17 cellular contexts compared by ENCODE assay signal in the genomic region with DNA sequence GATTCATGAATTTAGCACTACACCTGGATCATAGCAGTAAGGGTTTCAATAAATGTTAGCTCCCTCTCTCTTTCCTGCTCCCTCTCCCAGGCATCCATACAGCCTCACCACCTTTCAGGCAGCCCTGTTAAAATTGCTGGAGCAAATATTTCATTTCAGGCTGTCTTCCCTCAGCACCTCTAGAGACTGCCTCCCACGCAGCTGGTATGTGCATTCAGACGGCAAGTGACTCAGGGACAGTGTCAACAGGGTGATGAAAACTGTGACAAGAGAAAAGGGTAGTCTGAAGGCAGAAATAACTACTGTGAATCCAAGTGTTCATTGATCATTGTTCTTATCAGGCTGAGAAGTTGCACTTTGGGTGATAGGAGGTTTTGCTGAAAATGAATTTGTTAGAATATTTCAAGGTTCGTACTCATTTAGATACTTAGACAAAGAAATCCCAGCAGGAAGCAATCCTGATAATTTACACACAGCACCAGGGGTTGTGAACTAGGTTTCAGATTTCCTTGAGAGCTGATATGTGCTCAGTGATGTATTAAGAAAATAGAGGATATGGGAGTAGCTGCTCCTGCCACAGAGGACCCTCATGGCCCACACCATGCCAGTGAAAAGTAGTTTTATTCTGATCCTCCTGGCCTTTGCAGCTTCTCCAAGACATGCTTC.
"Had no signal": no experiment of that assay in that cellular context is flagged by ENCODE, and none has a peak within 500 bp of the region (broad histone marks: within the 10 kb centered on the region; RNA-seq: fewer than 3 reads in every experiment).

No MANE protein-coding gene starts in this region.

- H3K9me3 Mint-ChIP-seq: activated T-helper 17 cell treated with anti-CD3 and anti-CD28 coated beads, Interleukin-2, amount 50 U/mL, for 72 hours; dendritic cell treated with granulocyte-macrophage colony-stimulating factor and Interleukin-4, amounts not matched to agents 40 ng/mL and 50 ng/mL, for 4 days had no signal

- H3K27me3 ChIP-seq: foreskin keratinocyte, pancreas had no signal

- H3K4me1 ChIP-seq: foreskin keratinocyte, pancreas had no signal

- H3K4me3 Mint-ChIP-seq: activated T-helper 17 cell treated with anti-CD3 and anti-CD28 coated beads, Interleukin-2, amount 50 U/mL, for 72 hours; dendritic cell treated with granulocyte-macrophage colony-stimulating factor and Interleukin-4, amounts not matched to agents 40 ng/mL and 50 ng/mL, for 4 days; naive B cell; stimulated activated effector memory CD8-positive, alpha-beta T cell treated with anti-CD3 and anti-CD28 coated beads, Interleukin-12 subunit alpha, Interleukin-12 subunit beta, amount 100 ng/mL, for 72 hours had no signal

- H3K9me3 ChIP-seq: pancreas had no signal

- H3K36me3 Mint-ChIP-seq: naive B cell; stimulated activated effector memory CD8-positive, alpha-beta T cell treated with anti-CD3 and anti-CD28 coated beads, Interleukin-12 subunit alpha, Interleukin-12 subunit beta, amount 100 ng/mL, for 72 hours had no signal

- DNase-seq: activated CD4-positive, alpha-beta T cell treated with anti-CD3 and anti-CD28 coated beads, Interleukin-2, amount 50 U/mL, for 4 hours; activated CD4-positive, CD25-positive, alpha-beta regulatory T cell treated with anti-CD3 and anti-CD28 coated beads, Interleukin-2, amount 50 U/mL, for 72 hours; activated naive CD4-positive, alpha-beta T cell treated with Interleukin-2 at 50 U/mL for 16 hours; activated T-cell treated with anti-CD3 and anti-CD28 coated beads for 4 hours; anterior cingulate cortex; effector memory CD4-positive, alpha-beta T cell; foreskin keratinocyte; left colon; mammary epithelial cell; naive B cell; pancreas; stimulated activated CD4-positive, alpha-beta T cell treated with anti-CD3 and anti-CD28 coated beads, Interleukin-12 subunit alpha, Interleukin-12 subunit beta, amount 100 ng/mL, for 4 hours; stimulated activated CD4-positive, alpha-beta T cell treated with anti-CD3 and anti-CD28 coated beads, Interleukin-2, amount 100 ng/mL, for 24 hours; T-helper 9 cell had no signal

- H3K4me1 Mint-ChIP-seq: activated T-helper 17 cell treated with anti-CD3 and anti-CD28 coated beads, Interleukin-2, amount 50 U/mL, for 72 hours; naive B cell; stimulated activated effector memory CD8-positive, alpha-beta T cell treated with anti-CD3 and anti-CD28 coated beads, Interleukin-12 subunit alpha, Interleukin-12 subunit beta, amount 100 ng/mL, for 72 hours had no signal

- H3K36me3 ChIP-seq: pancreas had no signal

- H3K27ac ChIP-seq: foreskin keratinocyte, pancreas had no signal

- H3K27ac Mint-ChIP-seq: activated T-helper 17 cell treated with anti-CD3 and anti-CD28 coated beads, Interleukin-2, amount 50 U/mL, for 72 hours; dendritic cell treated with granulocyte-macrophage colony-stimulating factor and Interleukin-4, amounts not matched to agents 40 ng/mL and 50 ng/mL, for 4 days; naive B cell; stimulated activated effector memory CD8-positive, alpha-beta T cell treated with anti-CD3 and anti-CD28 coated beads, Interleukin-12 subunit alpha, Interleukin-12 subunit beta, amount 100 ng/mL, for 72 hours had no signal

- H3K27me3 Mint-ChIP-seq: activated T-helper 17 cell treated with anti-CD3 and anti-CD28 coated beads, Interleukin-2, amount 50 U/mL, for 72 hours; dendritic cell treated with granulocyte-macrophage colony-stimulating factor and Interleukin-4, amounts not matched to agents 40 ng/mL and 50 ng/mL, for 4 days; naive B cell had no signal

- H3K4me3 ChIP-seq: pancreas had no signal

- ATAC-seq: activated T-helper 17 cell treated with anti-CD3 and anti-CD28 coated beads, Interleukin-2, amount 50 U/mL, for 72 hours; foreskin keratinocyte; left colon; pancreas; stimulated activated effector memory CD8-positive, alpha-beta T cell treated with anti-CD3 and anti-CD28 coated beads, Interleukin-12 subunit alpha, Interleukin-12 subunit beta, amount 100 ng/mL, for 72 hours had no signal
